Comparison of ENCODE assay signal across 1 cellular context in the genomic region with DNA sequence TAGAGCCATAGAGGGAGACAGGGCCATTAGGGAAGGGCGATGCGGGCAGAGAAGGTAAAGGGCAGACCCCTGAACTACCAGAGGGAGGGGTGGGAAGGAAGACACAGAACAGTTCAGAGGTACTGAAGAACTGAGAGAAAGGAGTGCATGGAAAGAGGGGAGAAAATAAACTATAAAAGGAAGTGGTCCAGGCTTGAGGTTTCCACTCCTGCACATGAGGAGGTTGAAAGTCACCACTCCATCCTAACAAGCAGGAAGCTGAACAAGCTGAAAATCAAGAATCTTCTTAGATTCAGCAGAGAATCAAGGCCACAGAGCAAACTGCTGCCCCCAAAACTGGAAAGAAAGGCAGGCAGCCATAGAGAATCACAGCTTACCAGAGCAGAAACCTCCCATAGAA.
TF ChIP-seq lines count a peak whose summit lies in the region.

No MANE protein-coding gene starts in this region.

TF ChIP-seq in GM23338, 12 proteins besides CTCF, POLR2A, EP300 and RAD21:
- TF ChIP-seq POLR2AphosphoS5 (IDR thresholded peaks at IDR 0.05; ENCODE audit: low read depth) (no peak), CREB1 (CRISPR knock-in tag; IDR thresholded peaks at IDR 0.05; ENCODE audit: low read depth) (no peak), JUNB (IDR thresholded peaks at IDR 0.05; ENCODE audit: unreplicated experiment) (no peak), ZNF331 (CRISPR knock-in tag; IDR thresholded peaks at IDR 0.05; ENCODE audit: low read depth) (no peak), STAT1 (IDR thresholded peaks at IDR 0.05; ENCODE audit: unreplicated experiment) (no peak), NANOG (IDR thresholded peaks at IDR 0.05; ENCODE audit: borderline replicate concordance) (no peak), ZNF114 (CRISPR knock-in tag; IDR thresholded peaks at IDR 0.05) (no peak), EZH2 (IDR thresholded peaks at IDR 0.05; ENCODE audit: low read depth, unreplicated experiment) (no peak), EZH2phosphoT487 (IDR thresholded peaks at IDR 0.05; ENCODE audit: unreplicated experiment) (no peak)
- TF ChIP-seq, protein P1, sequence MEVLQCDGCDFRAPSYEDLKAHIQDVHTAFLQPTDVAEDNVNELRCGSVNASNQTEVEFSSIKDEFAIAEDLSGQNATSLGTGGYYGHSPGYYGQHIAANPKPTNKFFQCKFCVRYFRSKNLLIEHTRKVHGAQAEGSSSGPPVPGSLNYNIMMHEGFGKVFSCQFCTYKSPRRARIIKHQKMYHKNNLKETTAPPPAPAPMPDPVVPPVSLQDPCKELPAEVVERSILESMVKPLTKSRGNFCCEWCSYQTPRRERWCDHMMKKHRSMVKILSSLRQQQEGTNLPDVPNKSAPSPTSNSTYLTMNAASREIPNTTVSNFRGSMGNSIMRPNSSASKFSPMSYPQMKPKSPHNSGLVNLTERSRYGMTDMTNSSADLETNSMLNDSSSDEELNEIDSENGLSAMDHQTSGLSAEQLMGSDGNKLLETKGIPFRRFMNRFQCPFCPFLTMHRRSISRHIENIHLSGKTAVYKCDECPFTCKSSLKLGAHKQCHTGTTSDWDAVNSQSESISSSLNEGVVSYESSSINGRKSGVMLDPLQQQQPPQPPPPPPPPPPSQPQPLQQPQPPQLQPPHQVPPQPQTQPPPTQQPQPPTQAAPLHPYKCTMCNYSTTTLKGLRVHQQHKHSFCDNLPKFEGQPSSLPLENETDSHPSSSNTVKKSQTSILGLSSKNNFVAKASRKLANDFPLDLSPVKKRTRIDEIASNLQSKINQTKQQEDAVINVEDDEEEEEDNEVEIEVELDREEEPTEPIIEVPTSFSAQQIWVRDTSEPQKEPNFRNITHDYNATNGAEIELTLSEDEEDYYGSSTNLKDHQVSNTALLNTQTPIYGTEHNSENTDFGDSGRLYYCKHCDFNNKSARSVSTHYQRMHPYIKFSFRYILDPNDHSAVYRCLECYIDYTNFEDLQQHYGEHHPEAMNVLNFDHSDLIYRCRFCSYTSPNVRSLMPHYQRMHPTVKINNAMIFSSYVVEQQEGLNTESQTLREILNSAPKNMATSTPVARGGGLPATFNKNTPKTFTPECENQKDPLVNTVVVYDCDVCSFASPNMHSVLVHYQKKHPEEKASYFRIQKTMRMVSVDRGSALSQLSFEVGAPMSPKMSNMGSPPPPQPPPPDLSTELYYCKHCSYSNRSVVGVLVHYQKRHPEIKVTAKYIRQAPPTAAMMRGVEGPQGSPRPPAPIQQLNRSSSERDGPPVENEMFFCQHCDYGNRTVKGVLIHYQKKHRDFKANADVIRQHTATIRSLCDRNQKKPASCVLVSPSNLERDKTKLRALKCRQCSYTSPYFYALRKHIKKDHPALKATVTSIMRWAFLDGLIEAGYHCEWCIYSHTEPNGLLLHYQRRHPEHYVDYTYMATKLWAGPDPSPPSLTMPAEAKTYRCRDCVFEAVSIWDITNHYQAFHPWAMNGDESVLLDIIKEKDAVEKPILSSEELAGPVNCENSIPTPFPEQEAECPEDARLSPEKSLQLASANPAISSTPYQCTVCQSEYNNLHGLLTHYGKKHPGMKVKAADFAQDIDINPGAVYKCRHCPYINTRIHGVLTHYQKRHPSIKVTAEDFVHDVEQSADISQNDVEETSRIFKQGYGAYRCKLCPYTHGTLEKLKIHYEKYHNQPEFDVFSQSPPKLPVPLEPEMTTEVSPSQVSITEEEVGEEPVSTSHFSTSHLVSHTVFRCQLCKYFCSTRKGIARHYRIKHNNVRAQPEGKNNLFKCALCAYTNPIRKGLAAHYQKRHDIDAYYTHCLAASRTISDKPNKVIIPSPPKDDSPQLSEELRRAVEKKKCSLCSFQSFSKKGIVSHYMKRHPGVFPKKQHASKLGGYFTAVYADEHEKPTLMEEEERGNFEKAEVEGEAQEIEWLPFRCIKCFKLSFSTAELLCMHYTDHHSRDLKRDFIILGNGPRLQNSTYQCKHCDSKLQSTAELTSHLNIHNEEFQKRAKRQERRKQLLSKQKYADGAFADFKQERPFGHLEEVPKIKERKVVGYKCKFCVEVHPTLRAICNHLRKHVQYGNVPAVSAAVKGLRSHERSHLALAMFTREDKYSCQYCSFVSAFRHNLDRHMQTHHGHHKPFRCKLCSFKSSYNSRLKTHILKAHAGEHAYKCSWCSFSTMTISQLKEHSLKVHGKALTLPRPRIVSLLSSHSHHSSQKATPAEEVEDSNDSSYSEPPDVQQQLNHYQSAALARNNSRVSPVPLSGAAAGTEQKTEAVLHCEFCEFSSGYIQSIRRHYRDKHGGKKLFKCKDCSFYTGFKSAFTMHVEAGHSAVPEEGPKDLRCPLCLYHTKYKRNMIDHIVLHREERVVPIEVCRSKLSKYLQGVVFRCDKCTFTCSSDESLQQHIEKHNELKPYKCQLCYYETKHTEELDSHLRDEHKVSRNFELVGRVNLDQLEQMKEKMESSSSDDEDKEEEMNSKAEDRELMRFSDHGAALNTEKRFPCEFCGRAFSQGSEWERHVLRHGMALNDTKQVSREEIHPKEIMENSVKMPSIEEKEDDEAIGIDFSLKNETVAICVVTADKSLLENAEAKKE (CRISPR knock-in tag; IDR thresholded peaks at IDR 0.05), result no peak
- TF ChIP-seq, protein P2, sequence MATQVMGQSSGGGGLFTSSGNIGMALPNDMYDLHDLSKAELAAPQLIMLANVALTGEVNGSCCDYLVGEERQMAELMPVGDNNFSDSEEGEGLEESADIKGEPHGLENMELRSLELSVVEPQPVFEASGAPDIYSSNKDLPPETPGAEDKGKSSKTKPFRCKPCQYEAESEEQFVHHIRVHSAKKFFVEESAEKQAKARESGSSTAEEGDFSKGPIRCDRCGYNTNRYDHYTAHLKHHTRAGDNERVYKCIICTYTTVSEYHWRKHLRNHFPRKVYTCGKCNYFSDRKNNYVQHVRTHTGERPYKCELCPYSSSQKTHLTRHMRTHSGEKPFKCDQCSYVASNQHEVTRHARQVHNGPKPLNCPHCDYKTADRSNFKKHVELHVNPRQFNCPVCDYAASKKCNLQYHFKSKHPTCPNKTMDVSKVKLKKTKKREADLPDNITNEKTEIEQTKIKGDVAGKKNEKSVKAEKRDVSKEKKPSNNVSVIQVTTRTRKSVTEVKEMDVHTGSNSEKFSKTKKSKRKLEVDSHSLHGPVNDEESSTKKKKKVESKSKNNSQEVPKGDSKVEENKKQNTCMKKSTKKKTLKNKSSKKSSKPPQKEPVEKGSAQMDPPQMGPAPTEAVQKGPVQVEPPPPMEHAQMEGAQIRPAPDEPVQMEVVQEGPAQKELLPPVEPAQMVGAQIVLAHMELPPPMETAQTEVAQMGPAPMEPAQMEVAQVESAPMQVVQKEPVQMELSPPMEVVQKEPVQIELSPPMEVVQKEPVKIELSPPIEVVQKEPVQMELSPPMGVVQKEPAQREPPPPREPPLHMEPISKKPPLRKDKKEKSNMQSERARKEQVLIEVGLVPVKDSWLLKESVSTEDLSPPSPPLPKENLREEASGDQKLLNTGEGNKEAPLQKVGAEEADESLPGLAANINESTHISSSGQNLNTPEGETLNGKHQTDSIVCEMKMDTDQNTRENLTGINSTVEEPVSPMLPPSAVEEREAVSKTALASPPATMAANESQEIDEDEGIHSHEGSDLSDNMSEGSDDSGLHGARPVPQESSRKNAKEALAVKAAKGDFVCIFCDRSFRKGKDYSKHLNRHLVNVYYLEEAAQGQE (IDR thresholded peaks at IDR 0.05; ENCODE audit: unreplicated experiment), result no peak
- TF ChIP-seq, protein P3, sequence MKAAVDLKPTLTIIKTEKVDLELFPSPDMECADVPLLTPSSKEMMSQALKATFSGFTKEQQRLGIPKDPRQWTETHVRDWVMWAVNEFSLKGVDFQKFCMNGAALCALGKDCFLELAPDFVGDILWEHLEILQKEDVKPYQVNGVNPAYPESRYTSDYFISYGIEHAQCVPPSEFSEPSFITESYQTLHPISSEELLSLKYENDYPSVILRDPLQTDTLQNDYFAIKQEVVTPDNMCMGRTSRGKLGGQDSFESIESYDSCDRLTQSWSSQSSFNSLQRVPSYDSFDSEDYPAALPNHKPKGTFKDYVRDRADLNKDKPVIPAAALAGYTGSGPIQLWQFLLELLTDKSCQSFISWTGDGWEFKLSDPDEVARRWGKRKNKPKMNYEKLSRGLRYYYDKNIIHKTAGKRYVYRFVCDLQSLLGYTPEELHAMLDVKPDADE (IDR thresholded peaks at IDR 0.05), result no peak
